Comparison of ENCODE assay signal across 15 cellular contexts in the genomic region with DNA sequence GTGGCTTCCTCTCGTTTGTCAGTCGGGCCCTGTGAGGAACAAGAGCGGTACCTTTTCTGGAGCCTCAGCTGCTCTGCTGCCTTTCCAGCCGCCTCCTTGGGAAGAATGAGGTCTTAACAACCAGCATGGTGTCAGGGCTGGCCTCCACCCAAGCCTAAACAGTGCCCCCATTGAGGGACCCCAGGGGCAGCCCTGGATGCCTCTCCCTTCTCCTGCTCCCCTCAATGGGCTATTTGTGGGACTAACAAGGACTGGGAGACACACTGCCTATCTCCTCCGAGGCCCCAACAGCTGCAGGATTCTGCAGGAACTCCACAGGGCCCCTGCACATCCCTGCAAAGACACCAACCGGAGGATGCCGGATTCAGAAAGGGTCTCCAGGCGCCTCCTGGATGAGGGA.
"Had no signal": no experiment of that assay in that cellular context is flagged by ENCODE, and none has a peak within 500 bp of the region (broad histone marks: within the 10 kb centered on the region; RNA-seq: fewer than 3 reads in every experiment).

No MANE protein-coding gene starts in this region.

- DNase-seq: activated CD4-positive, alpha-beta memory T cell treated with anti-CD3 and anti-CD28 coated beads for 36 hours; activated gamma-delta T cell; activated naive CD8-positive, alpha-beta T cell treated with anti-CD3 and anti-CD28 coated beads, Interleukin-2, amount 10 ng/mL, durations not matched to agents 7 days and 5 days; activated T-cell treated with anti-CD3 and anti-CD28 coated beads, Interleukin-2, amount 50 U/mL, for 48 hours; foreskin keratinocyte; heart right ventricle; naive B cell; right lobe of liver; spleen; stimulated activated CD4-positive, alpha-beta T cell treated with anti-CD3 and anti-CD28 coated beads, Interleukin-2, amount 100 ng/mL, for 24 hours; stimulated activated naive CD4-positive, alpha-beta T cell treated with Interleukin-2 at 50 U/mL for 16 hours; testis had no signal

- H3K36me3 ChIP-seq: ascending aorta, heart right ventricle, prostate gland, right lobe of liver, spleen had no signal

- H3K9me3 Mint-ChIP-seq: activated naive CD8-positive, alpha-beta T cell treated with anti-CD3 and anti-CD28 coated beads, Interleukin-2, amount 10 ng/mL, durations not matched to agents 7 days and 5 days had no signal

- H3K27me3 Mint-ChIP-seq: activated CD4-positive, alpha-beta memory T cell treated with anti-CD3 and anti-CD28 coated beads for 36 hours; naive B cell had no signal

- H3K27ac Mint-ChIP-seq: activated CD4-positive, alpha-beta memory T cell treated with anti-CD3 and anti-CD28 coated beads for 36 hours; activated naive CD8-positive, alpha-beta T cell treated with anti-CD3 and anti-CD28 coated beads, Interleukin-2, amount 10 ng/mL, durations not matched to agents 7 days and 5 days; mesothelial cell of epicardium had no signal

- H3K36me3 Mint-ChIP-seq: activated CD4-positive, alpha-beta memory T cell treated with anti-CD3 and anti-CD28 coated beads for 36 hours; activated naive CD8-positive, alpha-beta T cell treated with anti-CD3 and anti-CD28 coated beads, Interleukin-2, amount 10 ng/mL, durations not matched to agents 7 days and 5 days; mesothelial cell of epicardium; naive B cell had no signal

- H3K4me3 Mint-ChIP-seq: activated CD4-positive, alpha-beta memory T cell treated with anti-CD3 and anti-CD28 coated beads for 36 hours; activated naive CD8-positive, alpha-beta T cell treated with anti-CD3 and anti-CD28 coated beads, Interleukin-2, amount 10 ng/mL, durations not matched to agents 7 days and 5 days; mesothelial cell of epicardium; naive B cell had no signal

- H3K4me1 ChIP-seq: ascending aorta, prostate gland, right lobe of liver, testis had no signal

- H3K9me3 ChIP-seq: ascending aorta, prostate gland, right lobe of liver, testis had no signal

- ATAC-seq: foreskin keratinocyte, right lobe of liver had no signal

- H3K27ac ChIP-seq: ascending aorta, heart right ventricle, prostate gland, right lobe of liver, testis had no signal

- H3K27me3 ChIP-seq: ascending aorta, foreskin keratinocyte, heart right ventricle, right lobe of liver, spleen, testis had no signal

- H3K4me3 ChIP-seq: ascending aorta, heart right ventricle, prostate gland, right lobe of liver, spleen, testis had no signal
